ENCODE assay signal across 29 cellular contexts in the genomic region with DNA sequence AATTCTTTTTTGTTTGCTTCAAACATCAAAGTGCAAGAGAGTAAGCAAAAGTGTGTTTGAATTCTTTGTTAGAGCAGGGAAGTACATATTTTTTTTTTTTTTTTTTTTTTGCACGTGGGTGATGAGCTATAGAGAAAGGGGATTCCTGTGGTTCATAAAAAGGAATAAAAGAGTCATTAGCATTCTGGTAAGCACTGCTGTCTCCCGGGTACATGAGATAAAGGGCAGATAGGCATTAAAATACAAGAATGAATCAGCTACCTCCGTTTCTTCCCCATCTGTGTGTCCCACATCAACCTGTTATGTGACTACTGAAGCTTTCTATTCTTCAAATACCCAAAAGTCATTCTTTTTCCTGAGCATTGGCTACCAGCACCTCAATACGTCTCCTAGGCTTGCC.
DNase-seq lines count a peak whose midpoint lies in the region; ATAC-seq, FAIRE-seq and TF ChIP-seq lines count a peak whose summit lies in the region.
"Had no signal": no experiment of that assay in that cellular context is flagged by ENCODE, and none has a peak within 500 bp of the region (broad histone marks: within the 10 kb centered on the region; RNA-seq: fewer than 3 reads in every experiment).

No MANE protein-coding gene starts in this region.

- H3K4me1 ChIP-seq in neuron (ENCODE audit: insufficient read depth, low read length) (peaks cover 21% of the 10 kb centered on the region), mucosa of descending colon (ENCODE audit: low read depth) (no peaks in the 10 kb centered on the region)

- DNase-seq in SW480 (ENCODE audit: low spot score) (peak; percentile 70), mucosa of descending colon (no peak), RCC 7860 (ENCODE audit: low spot score) (no peak)
- DNase-seq: activated CD4-positive, alpha-beta T cell treated with anti-CD3 and anti-CD28 coated beads, Interleukin-2, amount 10 ng/mL, durations not matched to agents 24 days and 14 days; AML-193; aorta; CD4-positive, alpha-beta memory T cell; effector CD8-positive, alpha-beta T cell; kidney glomerular epithelial cell; naive thymus-derived CD4-positive, alpha-beta T cell; NCI-H1436 treated with DMSO at 0.1 percent for 48 hours; NCI-H2081 treated with DMSO at 0.1 percent for 48 hours; NCI-H226; NCI-H69; stimulated activated CD4-positive, alpha-beta T cell treated with anti-CD3 and anti-CD28 coated beads, Interleukin-1b, Interleukin-23, amount 100 ng/mL, for 48 hours; stimulated activated naive CD8-positive, alpha-beta T cell treated with anti-CD3 and anti-CD28 coated beads, Interleukin-15, amount 100 ng/mL, for 72 hours; SW 1271; T1000; WERI-Rb-1 had no signal

- no peaks in the 10 kb centered on the region for H3K36me3 ChIP-seq in neuron (ENCODE audit: insufficient read depth, low read length)
- no peaks in the 10 kb centered on the region for H3K36me3 ChIP-seq in mucosa of descending colon (ENCODE audit: low read depth)
- H3K36me3 ChIP-seq: cardiac muscle cell, thoracic aorta, WERI-Rb-1 had no signal

- H2AFZ ChIP-seq in neuron (ENCODE audit: low read depth, low read length), result peak overlapping the region; percentile 99
- H2AFZ ChIP-seq: hepatocyte had no signal

- H3K9me3 ChIP-seq in neuron (ENCODE audit: low read length) (no peaks in the 10 kb centered on the region), mucosa of descending colon (no peaks in the 10 kb centered on the region)
- H3K9me3 ChIP-seq: thoracic aorta had no signal

- intact Hi-C loops in mucosa of descending colon (cut with DNase I, micrococcal nuclease), result no loop called here

- no peaks in the 10 kb centered on the region for H3K27me3 ChIP-seq in neuron (ENCODE audit: insufficient read depth, low read length)
- H3K27me3 ChIP-seq: cardiac muscle cell, hepatocyte had no signal

- no peak for TF ChIP-seq CTCF in mucosa of descending colon (IDR thresholded peaks at IDR 0.05)

- H3K4me3 ChIP-seq in neuron (ENCODE audit: low read length) (peak overlapping the region; percentile 15), mucosa of descending colon (no peak overlapping the region)
- H3K4me3 ChIP-seq: cardiac muscle cell, hepatocyte, thoracic aorta had no signal

- FAIRE-seq in RCC 7860 (lab: Jason Lieb, UNC), result no peak
- FAIRE-seq: colon had no signal

- peak; percentile 46 for ATAC-seq in GM18499 (IDR thresholded peaks at IDR 0.05; ENCODE audit: insufficient read depth, unreplicated experiment)
- ATAC-seq in HG02759 (IDR thresholded peaks at IDR 0.05; ENCODE audit: unreplicated experiment), result peak; percentile 48
- no peak for ATAC-seq in mucosa of descending colon
- ATAC-seq in GM18498 (IDR thresholded peaks at IDR 0.05; ENCODE audit: unreplicated experiment), result no peak
- ATAC-seq in GM21447 (IDR thresholded peaks at IDR 0.05; ENCODE audit: unreplicated experiment), result no peak
- ATAC-seq: activated naive CD4-positive, alpha-beta T cell treated with anti-CD3 and anti-CD28 coated beads, Interleukin-2, amount 50 U/mL, for 72 hours; naive thymus-derived CD4-positive, alpha-beta T cell; stimulated activated naive CD8-positive, alpha-beta T cell treated with anti-CD3 and anti-CD28 coated beads, Interleukin-15, amount 100 ng/mL, for 72 hours had no signal

Comparison
In these comparisons a context has a peak if more than half of its experiments do, and no peak if none do; other contexts are left out.
1. ATAC-seq: peak in GM18499 (single experiment) and HG02759 (single experiment); none in mucosa of descending colon (single experiment), GM18498 (single experiment) and GM21447 (single experiment).